Comparison of ENCODE assay signal across 35 cellular contexts in the genomic region with DNA sequence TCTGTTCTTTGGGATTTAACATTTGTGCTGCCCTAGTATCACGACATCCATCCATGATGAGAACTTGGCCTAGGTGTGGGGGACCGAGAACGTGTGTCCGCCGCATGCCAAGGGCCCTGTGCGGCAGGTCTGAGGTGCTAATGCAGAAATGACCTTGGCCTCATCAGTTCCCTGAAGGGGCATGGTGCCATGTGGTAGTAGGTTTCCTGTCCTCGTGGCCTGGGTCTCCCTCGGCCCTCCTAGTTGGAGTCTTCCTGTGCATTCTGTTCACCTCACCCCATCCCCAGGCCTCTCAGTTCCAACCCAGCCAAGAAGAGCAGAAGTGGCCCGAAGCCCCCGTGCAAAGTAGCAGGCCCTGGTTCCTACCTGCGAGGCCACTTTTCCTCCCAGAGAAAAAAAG.
"Had no signal": no experiment of that assay in that cellular context is flagged by ENCODE, and none has a peak within 500 bp of the region (broad histone marks: within the 10 kb centered on the region; RNA-seq: fewer than 3 reads in every experiment).

No MANE protein-coding gene starts in this region.

- H3K36me3 ChIP-seq: brain microvascular endothelial cell, MG63, SJSA1 had no signal

- H3K27me3 Mint-ChIP-seq: activated CD4-positive, alpha-beta T cell treated with anti-CD3 and anti-CD28 coated beads for 36 hours had no signal

- H3K27me3 ChIP-seq: adrenal gland, brain microvascular endothelial cell, MG63, Peyer's patch, SJSA1 had no signal

- H3K36me3 Mint-ChIP-seq: activated naive CD4-positive, alpha-beta T cell treated with anti-CD3 and anti-CD28 coated beads, Interleukin-2, amount 50 U/mL, for 72 hours had no signal

- DNase-seq: activated CD4-positive, alpha-beta T cell treated with anti-CD3 and anti-CD28 coated beads for 36 hours; activated CD4-positive, alpha-beta T cell treated with anti-CD3 and anti-CD28 coated beads, Interleukin-2, amount 10 ng/mL, durations not matched to agents 7 days and 5 days; activated CD4-positive, alpha-beta T cell treated with anti-CD3 and anti-CD28 coated beads, Interleukin-2, amount 50 U/mL, for 48 hours; activated CD8-positive, alpha-beta memory T cell treated with anti-CD3 and anti-CD28 coated beads, Interleukin-2, amount 50 U/mL, for 4 hours; activated CD8-positive, alpha-beta T cell treated with anti-CD3 and anti-CD28 coated beads, Interleukin-2, amount 10 ng/mL, durations not matched to agents 7 days and 5 days; activated gamma-delta T cell treated with Interleukin-2 at 50 U/mL for 16 hours; activated naive CD4-positive, alpha-beta T cell treated with anti-CD3 and anti-CD28 coated beads for 36 hours; brain microvascular endothelial cell; Kasumi-1; KG1; MG63; NCI-H1048; NCI-H1105 treated with DMSO at 0.1 percent for 48 hours; NCI-H1436; NCI-H1694; NCI-H1930; NCI-H2081 treated with DMSO at 0.1 percent for 48 hours; NCI-H345; NCI-H510A; NCI-H526; NCI-H748 treated with DMSO at 0.1 percent for 48 hours; NK-92 treated with Interleukin-12 subunit alpha and Interleukin-12 subunit beta, amount 100 ng/mL, for 24 hours; PC-3; Peyer's patch; RPMI8226; SHP77 treated with DMSO at 0.1 percent for 48 hours; SK-N-SH had no signal

- ATAC-seq: activated CD4-positive, alpha-beta T cell treated with anti-CD3 and anti-CD28 coated beads for 36 hours; activated CD4-positive, CD25-positive, alpha-beta regulatory T cell treated with anti-CD3 and anti-CD28 coated beads, Interleukin-2, amount 50 U/mL, for 24 hours; activated CD8-positive, alpha-beta T cell treated with anti-CD3 and anti-CD28 coated beads, Interleukin-2, amount 10 ng/mL, durations not matched to agents 7 days and 5 days; activated naive CD4-positive, alpha-beta T cell treated with anti-CD3 and anti-CD28 coated beads, Interleukin-2, amount 50 U/mL, for 72 hours; PC-3; WTC11 had no signal

- H3K4me1 ChIP-seq: Peyer's patch, SJSA1 had no signal

- H3K27ac Mint-ChIP-seq: activated CD4-positive, alpha-beta T cell treated with anti-CD3 and anti-CD28 coated beads for 36 hours; activated CD4-positive, alpha-beta T cell treated with anti-CD3 and anti-CD28 coated beads, Interleukin-2, amount 10 ng/mL, durations not matched to agents 7 days and 5 days; activated CD8-positive, alpha-beta T cell treated with anti-CD3 and anti-CD28 coated beads, Interleukin-2, amount 10 ng/mL, durations not matched to agents 7 days and 5 days; activated naive CD4-positive, alpha-beta T cell treated with anti-CD3 and anti-CD28 coated beads for 36 hours; activated T-helper 2 cell treated with anti-CD3 and anti-CD28 coated beads, Interferon-gamma antibody, Interleukin-2, Interleukin-4, amounts not matched to agents 10 μg/mL and 5 μg/mL and 100 μg/mL, durations not matched to agents 14 hours and 24 hours and 36 hours; T-helper 1 cell treated with Interleukin-12 subunit alpha and Interleukin-12 subunit beta and Interleukin-4 antibody, amounts not matched to agents 30 μg/mL and 1 μg/mL, for 36 hours; T-helper 2 cell treated with Interferon-gamma antibody and Interleukin-4, amounts not matched to agents 5 μg/mL and 100 μg/mL, for 36 hours had no signal

- H3K9me3 Mint-ChIP-seq: activated CD4-positive, alpha-beta T cell treated with anti-CD3 and anti-CD28 coated beads, Interleukin-2, amount 10 ng/mL, durations not matched to agents 7 days and 5 days; activated naive CD4-positive, alpha-beta T cell treated with anti-CD3 and anti-CD28 coated beads for 36 hours; activated naive CD4-positive, alpha-beta T cell treated with anti-CD3 and anti-CD28 coated beads, Interleukin-2, amount 50 U/mL, for 72 hours; activated T-helper 2 cell treated with anti-CD3 and anti-CD28 coated beads, Interferon-gamma antibody, Interleukin-2, Interleukin-4, amounts not matched to agents 10 μg/mL and 5 μg/mL and 100 μg/mL, durations not matched to agents 14 hours and 24 hours and 36 hours; T-helper 1 cell treated with Interleukin-12 subunit alpha and Interleukin-12 subunit beta and Interleukin-4 antibody, amounts not matched to agents 30 μg/mL and 1 μg/mL, for 36 hours; T-helper 2 cell treated with Interferon-gamma antibody and Interleukin-4, amounts not matched to agents 5 μg/mL and 100 μg/mL, for 36 hours; WTC11 had no signal

- H3K9me3 ChIP-seq: adrenal gland, MG63, Peyer's patch, SJSA1, SK-N-SH had no signal

- H3K4me1 Mint-ChIP-seq: activated CD4-positive, alpha-beta T cell treated with anti-CD3 and anti-CD28 coated beads for 36 hours; activated CD4-positive, alpha-beta T cell treated with anti-CD3 and anti-CD28 coated beads, Interleukin-2, amount 10 ng/mL, durations not matched to agents 7 days and 5 days had no signal

- H3K4me3 ChIP-seq: adrenal gland, MG63, Peyer's patch, SJSA1 had no signal

- H3K27ac ChIP-seq: adrenal gland, brain microvascular endothelial cell, Peyer's patch, SJSA1 had no signal

- H3K4me3 Mint-ChIP-seq: activated CD4-positive, alpha-beta T cell treated with anti-CD3 and anti-CD28 coated beads for 36 hours; activated CD4-positive, alpha-beta T cell treated with anti-CD3 and anti-CD28 coated beads, Interleukin-2, amount 10 ng/mL, durations not matched to agents 7 days and 5 days; activated CD8-positive, alpha-beta T cell treated with anti-CD3 and anti-CD28 coated beads, Interleukin-2, amount 10 ng/mL, durations not matched to agents 7 days and 5 days; activated naive CD4-positive, alpha-beta T cell treated with anti-CD3 and anti-CD28 coated beads for 36 hours; T-helper 1 cell treated with Interleukin-12 subunit alpha and Interleukin-12 subunit beta and Interleukin-4 antibody, amounts not matched to agents 30 μg/mL and 1 μg/mL, for 36 hours; T-helper 2 cell treated with Interferon-gamma antibody and Interleukin-4, amounts not matched to agents 5 μg/mL and 100 μg/mL, for 36 hours; WTC11 had no signal
